In genomic region chr17:385836-386144, GRCh38 we compare ENCODE assay signal across 11 cellular contexts. TPM values are rescaled to one million over a fixed set of nuclear protein-coding genes. Genes with fewer than 3 reads are reported as not detected.
DNase-seq lines count a peak whose midpoint lies in the region; ATAC-seq, FAIRE-seq and TF ChIP-seq lines count a peak whose summit lies in the region.
"Had no signal": no experiment of that assay in that cellular context is flagged by ENCODE, and none has a peak within 500 bp of the region (broad histone marks: within the 10 kb centered on the region; RNA-seq: fewer than 3 reads in every experiment).

No MANE protein-coding gene starts in this region.

- BruUV-seq in PC-9 (replicated peaks; lab: Mats Ljungman, UMichigan): no TSS peak

- H3F3A ChIP-seq in PC-9 (ENCODE audit: insufficient read depth, low read depth): no peaks in the 10 kb centered on the region

- no peak overlapping the region; the same call in 1 of the 2 replicates for H3K4me2 ChIP-seq in PC-9

- no peak for FAIRE-seq in HTR-8/SVneo (lab: Jason Lieb, UNC)
- FAIRE-seq: colon, keratinocyte had no signal

- peaks cover 5% of the 10 kb centered on the region for H3K9me3 Mint-ChIP-seq in activated CD4-positive, alpha-beta T cell treated with anti-CD3 and anti-CD28 coated beads, Interleukin-2, amount 10 ng/mL, durations not matched to agents 24 days and 14 days

- TF ChIP-seq CTCF in PC-9 (conservative IDR thresholded peaks at IDR 0.05) (no peak), tibial artery (IDR thresholded peaks at IDR 0.05) (no peak)

- no peaks in the 10 kb centered on the region for H3K79me2 ChIP-seq in PC-9 (ENCODE audit: low read depth)

- peak overlapping the region; percentile 51; the same call in 1 of the 2 replicates for H3K4me3 ChIP-seq in PC-9
- peak overlapping the region; percentile 89 for H3K4me3 ChIP-seq in right cardiac atrium (ENCODE audit: low read length)
- H3K4me3 ChIP-seq in tibial artery: peak overlapping the region; percentile 47 to 56

- no peak overlapping the region for H3K27ac Mint-ChIP-seq in activated CD4-positive, alpha-beta T cell treated with anti-CD3 and anti-CD28 coated beads, Interleukin-2, amount 10 ng/mL, durations not matched to agents 24 days and 14 days

- H3K4me1 Mint-ChIP-seq in activated CD4-positive, alpha-beta T cell treated with anti-CD3 and anti-CD28 coated beads, Interleukin-2, amount 10 ng/mL, durations not matched to agents 24 days and 14 days: peaks cover 13% of the 10 kb centered on the region

- H3K36me3 ChIP-seq in PC-9 (ENCODE audit: low read depth): no peaks in the 10 kb centered on the region
- no peaks in the 10 kb centered on the region for H3K36me3 ChIP-seq in tibial artery

- H3K27ac ChIP-seq in PC-9 (no peak overlapping the region), right cardiac atrium (ENCODE audit: low read length) (peak overlapping the region; percentile 5), tibial artery (no peak overlapping the region)

- POLR2A ChIA-PET in PC-9 (lab: Charles Lee; ENCODE audit: unreplicated experiment): no interaction called here

- H3K36me3 Mint-ChIP-seq in activated CD4-positive, alpha-beta T cell treated with anti-CD3 and anti-CD28 coated beads, Interleukin-2, amount 10 ng/mL, durations not matched to agents 24 days and 14 days (ENCODE audit: low read depth): peaks cover 3% of the 10 kb centered on the region

- CTCF ChIA-PET in PC-9 (lab: Charles Lee): interaction anchor here (0.6 to 0.7 kb wide), 5 partner anchors 35 to 615 kb away, joined by 3 to 24 read pairs (median 4); no protein-coding TSS in a partner anchor

- no peak overlapping the region for H2AFZ ChIP-seq in PC-9

- no peaks in the 10 kb centered on the region for H3K9me3 ChIP-seq in PC-9 (ENCODE audit: insufficient read depth, low read depth)
- H3K9me3 ChIP-seq in right cardiac atrium (ENCODE audit: control insufficient read depth, low read length): no peaks in the 10 kb centered on the region
- H3K9me3 ChIP-seq in tibial artery: no peaks in the 10 kb centered on the region

- no peak for ATAC-seq in right cardiac atrium
- no peak for ATAC-seq in HG02840 (IDR thresholded peaks at IDR 0.05; ENCODE audit: low FRiP score, unreplicated experiment)

- under 1% methylated on average over 42 of the region's 43 CpGs for WGBS in right cardiac atrium

- H3K4me3 Mint-ChIP-seq in activated CD4-positive, alpha-beta T cell treated with anti-CD3 and anti-CD28 coated beads, Interleukin-2, amount 10 ng/mL, durations not matched to agents 24 days and 14 days: peak overlapping the region; percentile 81

- DNase-seq in activated CD4-positive, alpha-beta T cell treated with anti-CD3 and anti-CD28 coated beads, Interleukin-2, amount 10 ng/mL, durations not matched to agents 24 days and 14 days: no peak
- no peak for DNase-seq in activated CD4-positive, alpha-beta T cell treated with anti-CD3 and anti-CD28 coated beads for 48 hours
- DNase-seq in PC-9: no peak
- DNase-seq in right cardiac atrium: peak in 1 of 3 donors; percentile 31
- DNase-seq in tibial artery: no peak
- no peak for DNase-seq in HTR-8/SVneo (ENCODE audit: insufficient read length, low spot score)
- no peak for DNase-seq in cerebellar cortex (ENCODE audit: low spot score)
- DNase-seq: NCI-H526 treated with DMSO at 0.1 percent for 48 hours had no signal

- no peaks in the 10 kb centered on the region for H4K20me1 ChIP-seq in PC-9 (ENCODE audit: insufficient read depth)

- H3K27me3 ChIP-seq in PC-9 (ENCODE audit: insufficient read depth, low read depth) (0 out of 2 replicates have a peak, but pooled peaks cover 4% of the 10 kb centered on the region), right cardiac atrium (ENCODE audit: control insufficient read depth, insufficient read depth) (no peaks in the 10 kb centered on the region), tibial artery (peaks cover 0 to 69% of the 10 kb centered on the region in 2 donors)

- intact Hi-C loops in activated CD4-positive, alpha-beta T cell treated with anti-CD3 and anti-CD28 coated beads, Interleukin-2, amount 10 ng/mL, durations not matched to agents 24 days and 14 days (cut with micrococcal nuclease): loop anchor here (2.0 kb wide), 1 partner anchor 243 kb away; no protein-coding TSS in a partner anchor
- intact Hi-C loops in PC-9 (cut with micrococcal nuclease; ENCODE audit: unreplicated experiment) (loop anchor here (10.0 kb wide), 1 partner anchor 609 kb away; the partner anchor contains the start of gene TIMM22), right cardiac atrium (cut with DNase I) (loop anchor here in 2 of 4 donors (5.0 kb wide), 1 partner anchor 223 kb away; no protein-coding TSS in a partner anchor), tibial artery (cut with DNase I; ENCODE audit: low total_unique reads) (no loop called here)

- H3K27me3 Mint-ChIP-seq in activated CD4-positive, alpha-beta T cell treated with anti-CD3 and anti-CD28 coated beads, Interleukin-2, amount 10 ng/mL, durations not matched to agents 24 days and 14 days: peaks cover 35% of the 10 kb centered on the region

- H3K9me2 ChIP-seq in PC-9 (ENCODE audit: insufficient read depth): no peaks in the 10 kb centered on the region

- 0 out of 2 replicates have a peak, but pooled peaks cover 3% of the 10 kb centered on the region for H3K4me1 ChIP-seq in PC-9 (replicated peaks; ENCODE audit: insufficient read depth)
- H3K4me1 ChIP-seq in right cardiac atrium (ENCODE audit: control insufficient read depth, insufficient read depth, low read length): no peaks in the 10 kb centered on the region
- H3K4me1 ChIP-seq in tibial artery: peaks cover 0 to 22% (median 13%) of the 10 kb centered on the region in 4 donors

RNA-seq across cellular contexts. Expression of gene RPH3AL, which starts 33.2 kb away (rescaled TPM):
- total RNA-seq in activated CD4-positive, alpha-beta T cell treated with anti-CD3 and anti-CD28 coated beads, Interleukin-2, amount 10 ng/mL, durations not matched to agents 24 days and 14 days: 2.5 and 3.7 TPM in 2 replicates
- 26.0 and 29.4 TPM in 2 replicates for total RNA-seq in PC-9 (2021)
- 10 to 100 TPM in 2 of 4 donors, 1 to 10 TPM in 2; 4.7 to 11.5 (median 10.2) TPM for total RNA-seq in right cardiac atrium
- 6.7 TPM for polyA plus RNA-seq in right cardiac atrium

RNA-seq across cellular contexts. Expression of gene RFLNB, which starts 59.9 kb away (rescaled TPM):
- total RNA-seq in activated CD4-positive, alpha-beta T cell treated with anti-CD3 and anti-CD28 coated beads, Interleukin-2, amount 10 ng/mL, durations not matched to agents 24 days and 14 days: 91.3 and 93.4 TPM in 2 replicates
- total RNA-seq in PC-9 (2021): 0.81 and 1.1 TPM in 2 replicates
- 10 to 100 TPM; 14.0 to 28.7 (median 17.2) TPM for total RNA-seq in right cardiac atrium
- polyA plus RNA-seq in right cardiac atrium: 19.2 TPM
